Comparison of ENCODE assay signal across 9 cellular contexts in the genomic region with DNA sequence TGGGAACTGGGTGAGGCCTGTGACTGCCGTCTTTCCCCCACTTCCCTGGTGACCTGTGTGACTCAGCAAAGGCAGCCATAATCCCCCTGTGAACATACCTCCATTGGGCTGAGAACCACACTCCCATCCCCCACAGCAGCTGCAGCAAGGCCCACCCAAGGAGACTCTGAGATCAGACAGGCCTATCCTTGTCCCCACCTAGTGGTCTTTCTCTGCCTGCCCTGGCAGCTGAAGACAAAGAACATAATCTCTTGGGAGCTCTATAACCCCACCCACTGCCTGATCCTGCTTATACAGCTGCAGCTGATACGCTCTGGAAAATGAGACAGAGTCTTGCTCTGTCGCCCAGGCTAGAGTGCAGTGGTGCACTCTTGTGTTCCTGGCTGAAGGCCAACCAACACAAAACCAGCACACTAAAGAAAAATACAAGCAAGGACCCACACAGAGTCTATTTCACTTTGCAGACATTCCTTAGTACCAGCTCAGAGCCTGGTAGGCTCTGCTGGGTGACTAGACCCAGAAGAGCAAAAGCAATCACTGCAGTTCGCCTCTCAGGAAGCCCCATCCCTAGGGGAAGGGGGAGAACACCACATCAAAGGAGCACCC.
DNase-seq lines count a peak whose midpoint lies in the region; ATAC-seq and TF ChIP-seq lines count a peak whose summit lies in the region.
"Had no signal": no experiment of that assay in that cellular context is flagged by ENCODE, and none has a peak within 500 bp of the region (broad histone marks: within the 10 kb centered on the region; RNA-seq: fewer than 3 reads in every experiment).

No MANE protein-coding gene starts in this region.

- CTCF ChIA-PET in CD4-positive, alpha-beta T cell (lab: Charles Lee) = no interaction called here

- no peaks in the 10 kb centered on the region for H3K4me1 Mint-ChIP-seq in CD4-positive, alpha-beta T cell (ENCODE audit: low read depth)

- H3K4me3 Mint-ChIP-seq in CD4-positive, alpha-beta T cell = no peak overlapping the region

- H3K36me3 Mint-ChIP-seq in CD4-positive, alpha-beta T cell (ENCODE audit: low read depth) = no peaks in the 10 kb centered on the region

- no peak overlapping the region for H3K27ac ChIP-seq in dorsolateral prefrontal cortex
- H3K27ac ChIP-seq in CD4-positive, alpha-beta T cell (ENCODE audit: low read depth, low read length) = no peak overlapping the region

- H3K27me3 Mint-ChIP-seq in CD4-positive, alpha-beta T cell = no peaks in the 10 kb centered on the region

- DNase-seq in NCI-H187 treated with DMSO at 0.1 percent for 48 hours (lab: John Stamatoyannopoulos, UW) (peak; percentile 10), cardiac fibroblast (ENCODE audit: low read depth in 2 of 2) (peak; percentile 3 to 87), retina (peak; percentile 54), dorsolateral prefrontal cortex (no peak)
- no peak for DNase-seq in CD4-positive, alpha-beta T cell
- DNase-seq: NCI-H2081 treated with DMSO at 0.1 percent for 48 hours had no signal

- no peaks in the 10 kb centered on the region for H3K9me3 ChIP-seq in CD4-positive, alpha-beta T cell (ENCODE audit: control insufficient read depth, low read length)

- ATAC-seq in GM21737 (IDR thresholded peaks at IDR 0.05; ENCODE audit: unreplicated experiment) = peak; percentile 62
- ATAC-seq in GM21381 (IDR thresholded peaks at IDR 0.05; ENCODE audit: unreplicated experiment) = no peak
- no peak for ATAC-seq in CD4-positive, alpha-beta T cell (ENCODE audit: poor library complexity)
- ATAC-seq in GM21447 (IDR thresholded peaks at IDR 0.05; ENCODE audit: unreplicated experiment) = no peak

- POLR2A ChIA-PET in CD4-positive, alpha-beta T cell (lab: Charles Lee) = no interaction called here

- no peaks in the 10 kb centered on the region for H3K27me3 ChIP-seq in dorsolateral prefrontal cortex
- no peaks in the 10 kb centered on the region for H3K27me3 ChIP-seq in CD4-positive, alpha-beta T cell (ENCODE audit: control insufficient read depth, insufficient read depth, low read length)

- no peaks in the 10 kb centered on the region for H3K9me3 Mint-ChIP-seq in CD4-positive, alpha-beta T cell

- H3K4me3 ChIP-seq in cardiac fibroblast (replicated peaks in 1 of 2; ENCODE audit: low read depth in 2 of 2, low read length in 2 of 2) (no peak overlapping the region), dorsolateral prefrontal cortex (no peak overlapping the region)

- intact Hi-C loops in dorsolateral prefrontal cortex (cut with DNase I) = no loop called here
- intact Hi-C loops in CD4-positive, alpha-beta T cell (cut with DNase I, micrococcal nuclease) = no loop called here

- no peak overlapping the region for H3K27ac Mint-ChIP-seq in CD4-positive, alpha-beta T cell

- peak; percentile 38 for TF ChIP-seq CTCF in cardiac fibroblast (IDR thresholded peaks at IDR 0.05; ENCODE audit: low read depth, low read length)
- TF ChIP-seq CTCF in dorsolateral prefrontal cortex (IDR thresholded peaks at IDR 0.05 in 54 of 56, conservative IDR thresholded peaks at IDR 0.05 in 2 of 56; ENCODE audit: low read depth in 1 of 56, partially characterized antibody in 56 of 56) = no peak
- TF ChIP-seq CTCF in CD4-positive, alpha-beta T cell (IDR thresholded peaks at IDR 0.05) = no peak

Comparison
In these comparisons a context has a peak if more than half of its experiments do, and no peak if none do; other contexts are left out.
1. DNase-seq: peak in NCI-H187 treated with DMSO at 0.1 percent for 48 hours (single experiment), cardiac fibroblast (2 of 2) and retina (single experiment); none in dorsolateral prefrontal cortex (0 of 10) and CD4-positive, alpha-beta T cell (0 of 10).